20 cellular contexts compared by ENCODE assay signal in the genomic region with DNA sequence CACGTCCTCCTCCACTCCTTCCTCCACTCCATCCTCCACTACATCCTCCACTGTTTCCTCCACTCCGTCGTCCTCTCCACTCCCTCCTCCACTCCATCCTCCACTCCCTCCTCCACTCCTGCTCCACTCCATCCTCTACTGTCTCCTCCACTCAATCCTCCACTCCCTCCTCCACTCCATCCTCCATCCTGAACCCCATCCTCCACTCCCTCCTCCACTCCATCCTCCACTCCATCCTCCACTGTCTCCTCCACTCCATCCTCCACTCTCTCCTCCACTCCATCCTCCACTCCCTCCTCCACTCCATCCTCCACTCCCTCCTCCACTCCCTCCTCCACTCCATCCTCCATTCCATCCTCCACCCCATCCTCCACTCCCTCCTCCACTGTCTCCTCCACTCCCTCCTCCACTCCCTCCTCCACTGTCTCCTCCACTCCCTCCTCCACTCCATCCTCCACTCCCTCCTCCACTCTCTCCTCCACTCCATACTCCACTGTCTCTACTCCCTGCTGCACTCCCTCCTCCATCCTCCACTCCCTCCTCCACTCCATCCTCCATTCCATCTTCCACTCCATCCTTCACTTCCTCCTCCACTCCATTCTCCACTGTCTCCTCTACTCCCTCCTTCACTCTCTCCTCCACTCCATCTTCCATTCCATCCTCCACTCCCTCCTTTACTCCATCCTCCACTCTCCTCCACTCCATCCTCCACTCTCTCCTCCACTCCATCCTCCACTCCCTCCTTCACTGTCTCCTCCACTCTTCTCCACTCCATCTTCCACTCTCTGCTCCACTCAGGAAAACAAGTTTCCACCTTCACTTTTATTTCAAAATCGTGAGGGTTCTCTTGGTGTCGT. TPM values are rescaled to one million over a fixed set of nuclear protein-coding genes. Genes with fewer than 3 reads are reported as not detected.
DNase-seq lines count a peak whose midpoint lies in the region; ATAC-seq and TF ChIP-seq lines count a peak whose summit lies in the region.
"Had no signal": no experiment of that assay in that cellular context is flagged by ENCODE, and none has a peak within 500 bp of the region (broad histone marks: within the 10 kb centered on the region; RNA-seq: fewer than 3 reads in every experiment).

No MANE protein-coding gene starts in this region.

- H3K27ac Mint-ChIP-seq in stimulated activated naive CD8-positive, alpha-beta T cell treated with anti-CD3 and anti-CD28 coated beads, Interleukin-15, Interleukin-2, amounts not matched to agents 100 ng/mL and 50 ng/mL, for 24 hours = peak overlapping the region; percentile 41
- H3K27ac Mint-ChIP-seq in stimulated activated naive CD8-positive, alpha-beta T cell treated with anti-CD3 and anti-CD28 coated beads, Interleukin-15, amount 100 ng/mL, for 72 hours = no peak overlapping the region
- H3K27ac Mint-ChIP-seq in endothelial cell (ENCODE audit: unreplicated experiment) (peak overlapping the region; percentile 1), neural crest cell (ENCODE audit: unreplicated experiment) (peak overlapping the region; percentile 62)
- no peak overlapping the region for H3K27ac Mint-ChIP-seq in activated CD4-positive, alpha-beta T cell treated with anti-CD3 and anti-CD28 coated beads, Interleukin-2, amount 10 ng/mL, durations not matched to agents 7 days and 5 days
- H3K27ac Mint-ChIP-seq: GM23338 had no signal

- no peak for DNase-seq in stimulated activated naive CD8-positive, alpha-beta T cell treated with anti-CD3 and anti-CD28 coated beads, Interleukin-15, amount 100 ng/mL, for 72 hours
- DNase-seq in endothelial cell (ENCODE audit: low spot score) (no peak), neural crest cell (ENCODE audit: low read depth, low spot score) (no peak), KBM-7 (no peak), NCI-H187 (lab: John Stamatoyannopoulos, UW) (no peak)
- DNase-seq in activated CD4-positive, alpha-beta T cell treated with anti-CD3 and anti-CD28 coated beads, Interleukin-2, amount 10 ng/mL, durations not matched to agents 7 days and 5 days = no peak
- DNase-seq: DMS53, MM.1S, NCI-H1417, NCI-H1694 treated with DMSO at 0.1 percent for 48 hours, NCI-H2081 treated with DMSO at 0.1 percent for 48 hours, NCI-H2171, NCI-H226, NCI-H510A, NCI-H69, Peyer's patch, SHP77 treated with DMSO at 0.1 percent for 48 hours had no signal

- H3K4me3 Mint-ChIP-seq in stimulated activated naive CD8-positive, alpha-beta T cell treated with anti-CD3 and anti-CD28 coated beads, Interleukin-15, Interleukin-2, amounts not matched to agents 100 ng/mL and 50 ng/mL, for 24 hours = no peak overlapping the region
- no peak overlapping the region for H3K4me3 Mint-ChIP-seq in stimulated activated naive CD8-positive, alpha-beta T cell treated with anti-CD3 and anti-CD28 coated beads, Interleukin-15, amount 100 ng/mL, for 72 hours
- no peak overlapping the region for H3K4me3 Mint-ChIP-seq in endothelial cell (ENCODE audit: unreplicated experiment)
- no peak overlapping the region for H3K4me3 Mint-ChIP-seq in neural crest cell
- no peak overlapping the region for H3K4me3 Mint-ChIP-seq in activated CD4-positive, alpha-beta T cell treated with anti-CD3 and anti-CD28 coated beads, Interleukin-2, amount 10 ng/mL, durations not matched to agents 7 days and 5 days
- H3K4me3 Mint-ChIP-seq: GM23338 had no signal

- POLR2A ChIA-PET in activated CD4-positive, alpha-beta T cell treated with anti-CD3 and anti-CD28 coated beads, Interleukin-2, amount 10 ng/mL, durations not matched to agents 7 days and 5 days (lab: Charles Lee) = no interaction called here

- ATAC-seq in stimulated activated naive CD8-positive, alpha-beta T cell treated with anti-CD3 and anti-CD28 coated beads, Interleukin-15, amount 100 ng/mL, for 72 hours = no peak

- no peaks in the 10 kb centered on the region for H3K27me3 Mint-ChIP-seq in stimulated activated naive CD8-positive, alpha-beta T cell treated with anti-CD3 and anti-CD28 coated beads, Interleukin-15, Interleukin-2, amounts not matched to agents 100 ng/mL and 50 ng/mL, for 24 hours
- H3K27me3 Mint-ChIP-seq in stimulated activated naive CD8-positive, alpha-beta T cell treated with anti-CD3 and anti-CD28 coated beads, Interleukin-15, amount 100 ng/mL, for 72 hours = no peaks in the 10 kb centered on the region
- H3K27me3 Mint-ChIP-seq in endothelial cell (ENCODE audit: unreplicated experiment) (peaks cover 9% of the 10 kb centered on the region), neural crest cell (ENCODE audit: low read depth) (peaks cover 10% of the 10 kb centered on the region)
- peaks cover 4% of the 10 kb centered on the region for H3K27me3 Mint-ChIP-seq in activated CD4-positive, alpha-beta T cell treated with anti-CD3 and anti-CD28 coated beads, Interleukin-2, amount 10 ng/mL, durations not matched to agents 7 days and 5 days

- H3K4me1 Mint-ChIP-seq in stimulated activated naive CD8-positive, alpha-beta T cell treated with anti-CD3 and anti-CD28 coated beads, Interleukin-15, Interleukin-2, amounts not matched to agents 100 ng/mL and 50 ng/mL, for 24 hours (ENCODE audit: low read depth) = no peaks in the 10 kb centered on the region
- no peaks in the 10 kb centered on the region for H3K4me1 Mint-ChIP-seq in stimulated activated naive CD8-positive, alpha-beta T cell treated with anti-CD3 and anti-CD28 coated beads, Interleukin-15, amount 100 ng/mL, for 72 hours
- H3K4me1 Mint-ChIP-seq in endothelial cell (ENCODE audit: unreplicated experiment) (peaks cover 7% of the 10 kb centered on the region), neural crest cell (peaks cover 8% of the 10 kb centered on the region)
- no peaks in the 10 kb centered on the region for H3K4me1 Mint-ChIP-seq in activated CD4-positive, alpha-beta T cell treated with anti-CD3 and anti-CD28 coated beads, Interleukin-2, amount 10 ng/mL, durations not matched to agents 7 days and 5 days

- peaks cover 11% of the 10 kb centered on the region for H3K9me3 Mint-ChIP-seq in stimulated activated naive CD8-positive, alpha-beta T cell treated with anti-CD3 and anti-CD28 coated beads, Interleukin-15, Interleukin-2, amounts not matched to agents 100 ng/mL and 50 ng/mL, for 24 hours
- peaks cover 9 to 12% of the 10 kb centered on the region in 2 donors for H3K9me3 Mint-ChIP-seq in stimulated activated naive CD8-positive, alpha-beta T cell treated with anti-CD3 and anti-CD28 coated beads, Interleukin-15, amount 100 ng/mL, for 72 hours
- H3K9me3 Mint-ChIP-seq in endothelial cell (ENCODE audit: unreplicated experiment) (no peaks in the 10 kb centered on the region), neural crest cell (peaks cover 6% of the 10 kb centered on the region)
- peaks cover 11% of the 10 kb centered on the region for H3K9me3 Mint-ChIP-seq in activated CD4-positive, alpha-beta T cell treated with anti-CD3 and anti-CD28 coated beads, Interleukin-2, amount 10 ng/mL, durations not matched to agents 7 days and 5 days

- H3K36me3 Mint-ChIP-seq in stimulated activated naive CD8-positive, alpha-beta T cell treated with anti-CD3 and anti-CD28 coated beads, Interleukin-15, Interleukin-2, amounts not matched to agents 100 ng/mL and 50 ng/mL, for 24 hours (ENCODE audit: low read depth) = no peaks in the 10 kb centered on the region
- H3K36me3 Mint-ChIP-seq in endothelial cell (ENCODE audit: low read depth, unreplicated experiment) (peaks cover 14% of the 10 kb centered on the region), neural crest cell (ENCODE audit: low read depth) (peaks cover 9% of the 10 kb centered on the region)
- H3K36me3 Mint-ChIP-seq in activated CD4-positive, alpha-beta T cell treated with anti-CD3 and anti-CD28 coated beads, Interleukin-2, amount 10 ng/mL, durations not matched to agents 7 days and 5 days (ENCODE audit: low read depth) = no peaks in the 10 kb centered on the region

- TF ChIP-seq CTCF in endothelial cell (IDR thresholded peaks at IDR 0.05; ENCODE audit: unreplicated experiment) (no peak), neural crest cell (conservative IDR thresholded peaks at IDR 0.05) (no peak)

- CTCF ChIA-PET in activated CD4-positive, alpha-beta T cell treated with anti-CD3 and anti-CD28 coated beads, Interleukin-2, amount 10 ng/mL, durations not matched to agents 7 days and 5 days (lab: Charles Lee) = no interaction called here

- in situ Hi-C loops in KBM-7 (cut with MboI; ENCODE audit: low pct_unique_long_range_greater_than_20kb, low sequenced_read_pairs) = no loop called here

RNA-seq across cellular contexts. Expression of gene B3GNT7, which starts 14.3 kb away (rescaled TPM):
- total RNA-seq in endothelial cell (ENCODE audit: unreplicated experiment) = 5.3 TPM
- total RNA-seq in neural crest cell = 0.61 and 0.79 TPM in 2 replicates
- not detected for total RNA-seq in activated CD4-positive, alpha-beta T cell treated with anti-CD3 and anti-CD28 coated beads, Interleukin-2, amount 10 ng/mL, durations not matched to agents 7 days and 5 days
- total RNA-seq: A172 had no signal

Comparison
In these comparisons a context has a peak if more than half of its experiments do, and no peak if none do; other contexts are left out.
1. H3K27ac Mint-ChIP-seq: peak in stimulated activated naive CD8-positive, alpha-beta T cell treated with anti-CD3 and anti-CD28 coated beads, Interleukin-15, Interleukin-2, amounts not matched to agents 100 ng/mL and 50 ng/mL, for 24 hours (single experiment), endothelial cell (single experiment) and neural crest cell (single experiment); none in stimulated activated naive CD8-positive, alpha-beta T cell treated with anti-CD3 and anti-CD28 coated beads, Interleukin-15, amount 100 ng/mL, for 72 hours (0 of 2) and activated CD4-positive, alpha-beta T cell treated with anti-CD3 and anti-CD28 coated beads, Interleukin-2, amount 10 ng/mL, durations not matched to agents 7 days and 5 days (single experiment).